Comparison of ENCODE assay signal across 30 cellular contexts in the genomic region with DNA sequence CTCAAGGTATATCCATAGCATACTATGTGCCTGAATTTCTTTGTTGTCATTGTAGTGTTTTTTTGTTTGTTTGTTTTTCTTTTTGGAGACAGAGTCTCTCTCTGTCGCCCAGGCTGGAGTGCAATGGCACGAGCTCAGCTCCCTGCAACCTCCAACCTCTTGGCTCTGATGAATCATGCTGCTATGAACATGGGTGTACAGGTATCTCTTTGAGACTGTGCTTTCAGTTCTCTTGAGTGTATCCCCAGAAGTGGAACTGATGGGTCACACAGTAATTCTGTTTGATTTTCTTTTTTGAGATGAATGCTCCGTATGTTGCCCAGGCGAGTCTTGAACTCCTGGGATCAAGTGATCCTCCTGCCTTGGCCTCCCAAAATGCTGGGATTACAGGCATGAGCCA.
"Had no signal": no experiment of that assay in that cellular context is flagged by ENCODE, and none has a peak within 500 bp of the region (broad histone marks: within the 10 kb centered on the region; RNA-seq: fewer than 3 reads in every experiment).

No MANE protein-coding gene starts in this region.

- H3K27me3 Mint-ChIP-seq: memory B cell; naive thymus-derived CD4-positive, alpha-beta T cell; natural killer cell treated with Interleukin-12 subunit alpha and Interleukin-12 subunit beta and Interleukin-15 and Interleukin-18, amount 100 ng/mL, for 72 hours; stimulated activated naive CD8-positive, alpha-beta T cell treated with anti-CD3 and anti-CD28 coated beads, Interleukin-15, Interleukin-2, amounts not matched to agents 100 ng/mL and 50 ng/mL, for 24 hours had no signal

- H3K4me3 ChIP-seq: left ventricle myocardium inferior, lung, mucosa of descending colon, pancreas, prostate gland, skin epidermis, suprapubic skin, thoracic aorta, tibial artery, upper lobe of right lung had no signal

- H3K27ac Mint-ChIP-seq: memory B cell; natural killer cell treated with Interleukin-12 subunit alpha and Interleukin-12 subunit beta and Interleukin-15 and Interleukin-18, amount 100 ng/mL, for 72 hours; stimulated activated naive CD8-positive, alpha-beta T cell treated with anti-CD3 and anti-CD28 coated beads, Interleukin-15, Interleukin-2, amounts not matched to agents 100 ng/mL and 50 ng/mL, for 24 hours had no signal

- H3K4me1 Mint-ChIP-seq: immature natural killer cell; memory B cell; naive thymus-derived CD4-positive, alpha-beta T cell; stimulated activated effector memory CD8-positive, alpha-beta T cell treated with anti-CD3 and anti-CD28 coated beads, Interleukin-12 subunit alpha, Interleukin-12 subunit beta, amount 100 ng/mL, for 72 hours had no signal

- H3K27me3 ChIP-seq: pancreas, suprapubic skin, tibial artery, upper lobe of right lung had no signal

- H3K27ac ChIP-seq: left ventricle myocardium inferior, pancreas, prostate gland, skin epidermis, suprapubic skin, thoracic aorta, tibial artery, upper lobe of right lung had no signal

- H3K9me3 ChIP-seq: left ventricle myocardium inferior, mucosa of descending colon, pancreas, prostate gland, suprapubic skin, thoracic aorta, tibial artery, upper lobe of right lung had no signal

- H3K36me3 Mint-ChIP-seq: natural killer cell treated with Interleukin-12 subunit alpha and Interleukin-12 subunit beta and Interleukin-15 and Interleukin-18, amount 100 ng/mL, for 72 hours had no signal

- H3K4me1 ChIP-seq: left ventricle myocardium inferior, pancreas, prostate gland, suprapubic skin, tibial artery, upper lobe of right lung had no signal

- H3K9me3 Mint-ChIP-seq: immature natural killer cell; memory B cell; naive thymus-derived CD4-positive, alpha-beta T cell; natural killer cell treated with Interleukin-12 subunit alpha and Interleukin-12 subunit beta and Interleukin-15 and Interleukin-18, amount 100 ng/mL, for 72 hours; stimulated activated effector memory CD8-positive, alpha-beta T cell treated with anti-CD3 and anti-CD28 coated beads, Interleukin-12 subunit alpha, Interleukin-12 subunit beta, amount 100 ng/mL, for 72 hours; stimulated activated naive CD8-positive, alpha-beta T cell treated with anti-CD3 and anti-CD28 coated beads, Interleukin-15, Interleukin-2, amounts not matched to agents 100 ng/mL and 50 ng/mL, for 24 hours had no signal

- DNase-seq: hypothalamus; immature natural killer cell; left ventricle myocardium inferior; midbrain; mucosa of descending colon; naive thymus-derived CD4-positive, alpha-beta T cell; nucleus accumbens; pancreas; retina; right cardiac atrium; stimulated activated CD4-positive, alpha-beta T cell treated with anti-CD3 and anti-CD28 coated beads, Interleukin-12 subunit alpha, Interleukin-12 subunit beta, amount 100 ng/mL, for 4 hours; stimulated activated CD4-positive, alpha-beta T cell treated with anti-CD3 and anti-CD28 coated beads, Interleukin-15, amount 100 ng/mL, for 24 hours; stimulated activated CD4-positive, alpha-beta T cell treated with anti-CD3 and anti-CD28 coated beads, Interleukin-2, amount 100 ng/mL, for 24 hours; stimulated activated CD4-positive, alpha-beta T cell treated with anti-CD3 and anti-CD28 coated beads, Interleukin-4, amount 100 ng/mL, for 1 hour; stimulated activated naive CD4-positive, alpha-beta T cell; tibial artery; trophoblast cell; upper lobe of right lung had no signal

- H3K4me3 Mint-ChIP-seq: immature natural killer cell; memory B cell; naive thymus-derived CD4-positive, alpha-beta T cell; natural killer cell treated with Interleukin-12 subunit alpha and Interleukin-12 subunit beta and Interleukin-15 and Interleukin-18, amount 100 ng/mL, for 72 hours; stimulated activated effector memory CD8-positive, alpha-beta T cell treated with anti-CD3 and anti-CD28 coated beads, Interleukin-12 subunit alpha, Interleukin-12 subunit beta, amount 100 ng/mL, for 72 hours; stimulated activated naive CD8-positive, alpha-beta T cell treated with anti-CD3 and anti-CD28 coated beads, Interleukin-15, Interleukin-2, amounts not matched to agents 100 ng/mL and 50 ng/mL, for 24 hours had no signal

- FAIRE-seq: islet of Langerhans, pancreas, urothelium cell line had no signal

- ATAC-seq: mucosa of descending colon; naive thymus-derived CD4-positive, alpha-beta T cell; natural killer cell treated with Interleukin-12 subunit alpha and Interleukin-12 subunit beta and Interleukin-15 and Interleukin-18, amount 100 ng/mL, for 72 hours; pancreas; right cardiac atrium; sciatic nerve; stimulated activated effector memory CD8-positive, alpha-beta T cell treated with anti-CD3 and anti-CD28 coated beads, Interleukin-12 subunit alpha, Interleukin-12 subunit beta, amount 100 ng/mL, for 72 hours; upper lobe of right lung had no signal
